Comparison of ENCODE assay signal across 22 cellular contexts in the genomic region with DNA sequence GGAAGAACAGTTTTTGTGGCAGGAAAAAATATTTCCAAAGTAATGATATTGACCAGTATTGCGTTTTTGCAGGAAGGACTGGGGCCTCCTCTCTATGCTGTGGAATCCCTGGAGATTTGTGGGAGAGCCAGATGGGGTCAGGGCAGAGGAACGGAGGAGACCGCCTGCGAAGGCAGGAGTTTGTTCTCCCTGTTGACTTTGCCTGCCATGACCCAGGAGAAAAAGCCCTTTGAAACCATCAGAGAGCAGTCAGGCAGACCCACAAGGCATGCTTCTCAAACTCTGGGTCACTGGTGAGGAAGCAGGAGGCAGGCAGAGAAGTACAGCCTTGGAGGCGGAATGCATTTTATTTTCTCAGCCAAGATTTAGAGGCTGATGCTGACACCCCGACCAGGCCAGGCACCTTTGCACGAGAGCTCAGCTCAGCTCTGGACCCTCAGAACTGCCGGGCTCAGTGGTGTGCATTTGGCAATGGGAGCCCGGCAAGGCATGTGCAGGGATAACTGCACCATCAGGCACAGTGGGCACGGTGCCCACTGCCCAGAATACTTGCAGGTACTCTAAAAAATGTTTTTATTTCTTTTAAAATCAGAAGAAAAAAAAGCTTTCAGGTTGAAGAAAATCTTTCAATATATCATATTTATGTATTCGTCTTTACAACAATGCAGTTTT.
DNase-seq lines count a peak whose midpoint lies in the region; ATAC-seq and TF ChIP-seq lines count a peak whose summit lies in the region.
"Had no signal": no experiment of that assay in that cellular context is flagged by ENCODE, and none has a peak within 500 bp of the region (broad histone marks: within the 10 kb centered on the region; RNA-seq: fewer than 3 reads in every experiment).

No MANE protein-coding gene starts in this region.

- H3K27ac Mint-ChIP-seq in mesothelial cell of epicardium (peak overlapping the region; percentile 80), type B pancreatic cell (peak overlapping the region; percentile 16)
- H3K27ac Mint-ChIP-seq: B cell; CD4-positive, CD25-positive, alpha-beta regulatory T cell; HFFc6 had no signal

- no peaks in the 10 kb centered on the region for H3K9me3 ChIP-seq in heart left ventricle
- no peaks in the 10 kb centered on the region for H3K9me3 ChIP-seq in transverse colon
- H3K9me3 ChIP-seq: SJCRH30 had no signal

- H3K4me3 ChIP-seq in heart left ventricle (no peak overlapping the region), transverse colon (no peak overlapping the region)
- H3K4me3 ChIP-seq: SJCRH30 had no signal

- H3K4me1 Mint-ChIP-seq in mesothelial cell of epicardium: peaks cover 51% of the 10 kb centered on the region
- H3K4me1 Mint-ChIP-seq in type B pancreatic cell (ENCODE audit: unreplicated experiment): peaks cover 36% of the 10 kb centered on the region
- H3K4me1 Mint-ChIP-seq: B cell; CD4-positive, CD25-positive, alpha-beta regulatory T cell had no signal

- no peak for TF ChIP-seq EP300 in transverse colon (IDR thresholded peaks at IDR 0.05; ENCODE audit: low read depth)

- H3K4me1 ChIP-seq in heart left ventricle (no peaks in the 10 kb centered on the region), transverse colon (no peaks in the 10 kb centered on the region)
- H3K4me1 ChIP-seq: SJCRH30 had no signal

- no peaks in the 10 kb centered on the region for H3K9me3 Mint-ChIP-seq in mesothelial cell of epicardium
- H3K9me3 Mint-ChIP-seq in type B pancreatic cell: no peaks in the 10 kb centered on the region
- H3K9me3 Mint-ChIP-seq: HFFc6 had no signal

- H3K4me3 Mint-ChIP-seq in mesothelial cell of epicardium (no peak overlapping the region), type B pancreatic cell (no peak overlapping the region)
- H3K4me3 Mint-ChIP-seq: B cell; CD4-positive, CD25-positive, alpha-beta regulatory T cell; HFFc6 had no signal

- in situ Hi-C loops in transverse colon (cut with MboI; ENCODE audit: low pct_ligation_motif_present in 1 of 4, low pct_unique_long_range_greater_than_20kb in 1 of 4, low sequenced_read_pairs in 3 of 4): no loop called here

- H3K27me3 Mint-ChIP-seq in mesothelial cell of epicardium (ENCODE audit: low read depth): no peaks in the 10 kb centered on the region
- no peaks in the 10 kb centered on the region for H3K27me3 Mint-ChIP-seq in type B pancreatic cell
- H3K27me3 Mint-ChIP-seq: CD4-positive, CD25-positive, alpha-beta regulatory T cell had no signal

- H3K27me3 ChIP-seq in heart left ventricle (peaks cover 0 to 5% (median 0%) of the 10 kb centered on the region in 9 donors), transverse colon (no peaks in the 10 kb centered on the region)
- H3K27me3 ChIP-seq: SJCRH30 had no signal

- peak; percentile 51 for DNase-seq in cardiac septum (ENCODE audit: low spot score)
- DNase-seq in heart left ventricle: no peak
- DNase-seq in cerebellum (ENCODE audit: low spot score): peak; percentile 27
- no peak for DNase-seq in mesothelial cell of epicardium (ENCODE audit: low spot score in 2 of 2, unreplicated experiment in 2 of 2)
- no peak for DNase-seq in type B pancreatic cell (ENCODE audit: extremely low spot score, unreplicated experiment)
- DNase-seq in transverse colon: no peak
- DNase-seq in NCI-H2081 (lab: John Stamatoyannopoulos, UW): no peak
- DNase-seq: CD4-positive, CD25-positive, alpha-beta regulatory T cell; DND-41; H7; HFFc6; KG1; NCI-H1105; NCI-H146; NCI-H2029; NCI-H345; NCI-H524; NCI-H774; OCI-M1; SJCRH30 had no signal

- WGBS in heart left ventricle, 4 donors: 79 to 88% (median 82%) methylated on average over 11 of the region's 11 CpGs
- 82% methylated on average over 5 to 10 of the region's 11 CpGs for WGBS in transverse colon (ENCODE audit: low coverage in 1 of 2), 2 donors

- TF ChIP-seq POLR2A in heart left ventricle (IDR thresholded peaks at IDR 0.05) (no peak), transverse colon (IDR thresholded peaks at IDR 0.05) (no peak)

- TF ChIP-seq CTCF in heart left ventricle (IDR thresholded peaks at IDR 0.05) (no peak), mesothelial cell of epicardium (IDR thresholded peaks at IDR 0.05; ENCODE audit: unreplicated experiment) (no peak), type B pancreatic cell (conservative IDR thresholded peaks at IDR 0.05) (no peak), transverse colon (IDR thresholded peaks at IDR 0.05) (no peak)

- no peaks in the 10 kb centered on the region for H3K36me3 ChIP-seq in heart left ventricle
- no peaks in the 10 kb centered on the region for H3K36me3 ChIP-seq in transverse colon
- H3K36me3 ChIP-seq: SJCRH30 had no signal

- ATAC-seq in heart left ventricle (no peak), HG02678 (IDR thresholded peaks at IDR 0.05; ENCODE audit: unreplicated experiment) (no peak)

- H3K27ac ChIP-seq in heart left ventricle (no peak overlapping the region), transverse colon (no peak overlapping the region)
- H3K27ac ChIP-seq: SJCRH30 had no signal

- no peaks in the 10 kb centered on the region for H3K36me3 Mint-ChIP-seq in mesothelial cell of epicardium
- H3K36me3 Mint-ChIP-seq in type B pancreatic cell: no peaks in the 10 kb centered on the region
- H3K36me3 Mint-ChIP-seq: CD4-positive, CD25-positive, alpha-beta regulatory T cell had no signal

- intact Hi-C loops in cardiac septum (cut with DNase I): no loop called here
- intact Hi-C loops in heart left ventricle (cut with DNase I): no loop called here
- intact Hi-C loops in transverse colon (cut with DNase I; ENCODE audit: low total_unique reads): no loop called here

Comparison
In these comparisons a context has a peak if more than half of its experiments do, and no peak if none do; other contexts are left out.
1. DNase-seq: peak in cardiac septum (single experiment) and cerebellum (single experiment); none in heart left ventricle (0 of 5), mesothelial cell of epicardium (0 of 2), type B pancreatic cell (single experiment), transverse colon (single experiment) and NCI-H2081 (0 of 2).